In genomic region chr22:38353142-38353629, GRCh38 we compare ENCODE assay signal across 8 cellular contexts. TPM values are rescaled to one million over a fixed set of nuclear protein-coding genes. Genes with fewer than 3 reads are reported as not detected.
A peak's percentile ranks its signal among the peaks of the same experiment; 100 is the strongest.
DNase-seq lines count a peak whose midpoint lies in the region; ATAC-seq, FAIRE-seq and TF ChIP-seq lines count a peak whose summit lies in the region.

No MANE protein-coding gene starts in this region.

- no peaks in the 10 kb centered on the region for H3K79me2 ChIP-seq in keratinocyte (ENCODE audit: control insufficient read depth, insufficient read depth, low read length)

- TF ChIP-seq CTCF in IMR-90 (conservative IDR thresholded peaks at IDR 0.05; ENCODE audit: low read depth, low read length) (peak; percentile 96), body of pancreas (IDR thresholded peaks at IDR 0.05) (peak; percentile 87 to 99 (median 97)), keratinocyte (optimal IDR thresholded peaks at IDR 0.05 in 1 of 3, IDR thresholded peaks at IDR 0.05 in 1 of 3, conservative IDR thresholded peaks at IDR 0.05 in 1 of 3; ENCODE audit: extremely low read depth in 1 of 3, insufficient read depth in 2 of 3, low read length in 3 of 3) (peak; percentile 75 to 91 (median 88))

- no peak overlapping the region for H3K23ac ChIP-seq in IMR-90 (ENCODE audit: low read depth, low read length)

- H2AK9ac ChIP-seq in IMR-90 (replicated peaks; ENCODE audit: low read depth, low read length, poor library complexity), result peak overlapping the region; percentile 91

- DNase-seq in GM04504 (ENCODE audit: low read depth) (peak; percentile 28), IMR-90 (peak; percentile 27), UCSD-AML1 (lab: John Stamatoyannopoulos, UW; ENCODE audit: unreplicated experiment) (peak; percentile 68), body of pancreas (peak; percentile 68 to 81 (median 74)), keratinocyte (ENCODE audit: low read depth, low spot score) (no peak), SIG-M5 treated with dmso at 0.1 percent for 504 hours (lab: John Stamatoyannopoulos, UW; ENCODE audit: unreplicated experiment) (no peak)
- DNase-seq in stimulated activated CD4-positive, alpha-beta T cell treated with anti-CD3 and anti-CD28 coated beads, Interleukin-1b, Interleukin-23, amount 100 ng/mL, for 4 hours (ENCODE audit: low read depth in 2 of 2), result peak; percentile 68 to 69

- no peak overlapping the region for H3K18ac ChIP-seq in IMR-90 (ENCODE audit: low read depth, low read length)

- H3K9ac ChIP-seq in IMR-90 (ENCODE audit: low read depth, low read length) (no peak overlapping the region), keratinocyte (ENCODE audit: control insufficient read depth, extremely low read depth, insufficient read depth, low read length) (no peak overlapping the region)

- H3K9me3 ChIP-seq in IMR-90 (ENCODE audit: control insufficient read depth, insufficient read depth, low read length) (no peaks in the 10 kb centered on the region), body of pancreas (no peaks in the 10 kb centered on the region), keratinocyte (ENCODE audit: control insufficient read depth, low read depth, low read length) (no peaks in the 10 kb centered on the region)

- H3K4me3 ChIP-seq in IMR-90 (ENCODE audit: insufficient read depth, low read depth, low read length), result no peak overlapping the region
- no peak overlapping the region for H3K4me3 ChIP-seq in body of pancreas
- no peak overlapping the region for H3K4me3 ChIP-seq in keratinocyte (ENCODE audit: control insufficient read depth in 2 of 3, extremely low read depth in 1 of 3, insufficient read depth in 2 of 3, low read depth in 1 of 3, low read length in 3 of 3)

- in situ Hi-C loops in IMR-90 (cut with MboI; ENCODE audit: low sequenced_read_pairs), result loop anchor here (5.0 kb wide), 1 partner anchor 296 kb away; the partner anchor contains the start of gene PICK1

- H3K56ac ChIP-seq in IMR-90 (ENCODE audit: extremely low read depth, insufficient read depth, low read length), result no peak overlapping the region

- ATAC-seq in IMR-90 (ENCODE audit: low read depth) (peak; percentile 97), body of pancreas (peak; percentile 91), GM21381 (IDR thresholded peaks at IDR 0.05; ENCODE audit: unreplicated experiment) (no peak)

- H3K36me3 ChIP-seq in IMR-90 (ENCODE audit: control insufficient read depth, insufficient read depth, low read length) (peaks cover 4% of the 10 kb centered on the region; the same call in 1 of the 2 replicates), body of pancreas (replicated peaks in 1 of 2; ENCODE audit: insufficient read depth in 1 of 2, low read depth in 2 of 2) (no peaks in the 10 kb centered on the region), keratinocyte (ENCODE audit: control insufficient read depth in 2 of 2, extremely low read depth in 1 of 2, insufficient read depth in 2 of 2, low read length in 2 of 2) (peaks cover 2 to 8% of the 10 kb centered on the region in 2 experiments)

- CTCF ChIA-PET in IMR-90 (lab: Yijun Ruan, JAX), result no interaction called here

- H2BK15ac ChIP-seq in IMR-90 (ENCODE audit: low read depth, low read length), result no peak overlapping the region

- peaks cover 3% of the 10 kb centered on the region; the same call in 1 of the 2 replicates for H4K20me1 ChIP-seq in IMR-90 (ENCODE audit: insufficient read depth, low read length)
- no peaks in the 10 kb centered on the region for H4K20me1 ChIP-seq in keratinocyte (ENCODE audit: control insufficient read depth, extremely low read depth, insufficient read depth, low read length)

- H3K4me1 ChIP-seq in IMR-90 (ENCODE audit: control insufficient read depth, insufficient read depth, low read length) (no peaks in the 10 kb centered on the region), body of pancreas (peaks cover 8% of the 10 kb centered on the region), keratinocyte (ENCODE audit: control insufficient read depth, extremely low read depth, insufficient read depth, low read length) (peaks cover 9% of the 10 kb centered on the region)

- POLR2A ChIA-PET in IMR-90 (lab: Charles Lee; ENCODE audit: unreplicated experiment), result no interaction called here

- H2AK5ac ChIP-seq in IMR-90 (ENCODE audit: low read depth, low read length), result no peak overlapping the region

- H4K91ac ChIP-seq in IMR-90 (ENCODE audit: insufficient read depth, low read depth, low read length), result no peak overlapping the region

- 16% methylated on average over 9 of the region's 33 CpGs; no CpG with 5 or more reads in 1 of the 2 experiments for WGBS in IMR-90 (ENCODE audit: extremely low coverage in 2 of 2, insufficient read length in 1 of 2), 2 experiments
- 2 to 20% methylated on average over 17 to 31 of the region's 33 CpGs for WGBS in body of pancreas, 2 donors

- FAIRE-seq in keratinocyte (lab: Jason Lieb, UNC), result no peak

- no peak overlapping the region for H4K8ac ChIP-seq in IMR-90 (ENCODE audit: low read depth in 2 of 2, low read length in 2 of 2)

- peak; percentile 95 for TF ChIP-seq RAD21 in IMR-90 (IDR thresholded peaks at IDR 0.05; ENCODE audit: low read length)

- no peak overlapping the region for H2BK20ac ChIP-seq in IMR-90 (ENCODE audit: low read depth, low read length)

- TF ChIP-seq POLR2A in IMR-90 (IDR thresholded peaks at IDR 0.05; ENCODE audit: low read depth, low read length) (no peak), body of pancreas (IDR thresholded peaks at IDR 0.05) (no peak)

- H3K27me3 ChIP-seq in IMR-90 (ENCODE audit: control insufficient read depth, insufficient read depth, low read length) (no peaks in the 10 kb centered on the region), body of pancreas (no peaks in the 10 kb centered on the region), keratinocyte (ENCODE audit: control insufficient read depth, extremely low read depth, insufficient read depth, low read length) (no peaks in the 10 kb centered on the region)

- no peak overlapping the region for H2BK120ac ChIP-seq in IMR-90 (ENCODE audit: low read depth, low read length)

- H3K14ac ChIP-seq in IMR-90 (replicated peaks; ENCODE audit: low read depth, low read length), result no peak overlapping the region

- peaks cover 0 to 5% of the 10 kb centered on the region in 2 experiments; a peak in 1 of 4 replicates for H3K79me1 ChIP-seq in IMR-90 (ENCODE audit: low read depth in 1 of 2, low read length in 2 of 2)

- no peak overlapping the region for H2BK5ac ChIP-seq in IMR-90 (ENCODE audit: low read depth, low read length, poor library complexity, severe bottlenecking)

- dilution Hi-C loops in IMR-90 (cut with HindIII; ENCODE audit: low sequenced_read_pairs, unreplicated experiment), result no loop called here
- dilution Hi-C loops in keratinocyte (cut with MboI; ENCODE audit: extremely low pct_ligation_motif_present, low sequenced_read_pairs), result no loop called here

- H3K27ac ChIP-seq in IMR-90 (ENCODE audit: insufficient read depth, low read length) (no peak overlapping the region), body of pancreas (no peak overlapping the region), keratinocyte (ENCODE audit: control insufficient read depth, insufficient read depth, low read length) (no peak overlapping the region)

- no TSS peak for BruUV-seq in IMR-90 (replicated peaks; lab: Mats Ljungman, UMichigan)

- H4K5ac ChIP-seq in IMR-90 (ENCODE audit: low read depth, low read length), result no peak overlapping the region

- intact Hi-C loops in IMR-90 (cut with micrococcal nuclease), result loop anchor here (1.0 to 5.0 kb wide), 4 partner anchors 219 to 301 kb away; partner anchors contain the start of gene DMC1
- intact Hi-C loops in body of pancreas (cut with DNase I), result no loop called here

- peak overlapping the region; percentile 34 for H2AFZ ChIP-seq in IMR-90 (replicated peaks; ENCODE audit: low read length, poor library complexity)
- H2AFZ ChIP-seq in keratinocyte (ENCODE audit: control insufficient read depth, low read length), result no peak overlapping the region

- H3K9me1 ChIP-seq in IMR-90 (ENCODE audit: insufficient read depth, low read length) (peaks cover 6% of the 10 kb centered on the region; the same call in 1 of the 2 replicates), keratinocyte (ENCODE audit: control insufficient read depth, extremely low read depth, insufficient read depth, low read length) (no peaks in the 10 kb centered on the region)

- H3K4me2 ChIP-seq in IMR-90 (ENCODE audit: low read depth, low read length) (no peak overlapping the region), keratinocyte (ENCODE audit: control insufficient read depth, extremely low read depth, insufficient read depth, low read depth, low read length) (no peak overlapping the region)

- H3K4ac ChIP-seq in IMR-90 (ENCODE audit: low read depth, low read length), result no peak overlapping the region

TF ChIP-seq in IMR-90, 13 proteins besides CTCF, POLR2A, EP300 and RAD21 (continues in another document):
- TF ChIP-seq RFX5 (IDR thresholded peaks at IDR 0.05; ENCODE audit: low read depth, low read length) (no peak), MXI1 (IDR thresholded peaks at IDR 0.05; ENCODE audit: borderline replicate concordance, low read depth, low read length) (no peak), CEBPB (IDR thresholded peaks at IDR 0.05; ENCODE audit: low read depth, low read length) (no peak), SMC3 (IDR thresholded peaks at IDR 0.05; ENCODE audit: low read depth, low read length) (peak; percentile 88), CHD1 (IDR thresholded peaks at IDR 0.05; ENCODE audit: low read depth, low read length) (no peak), MAZ (IDR thresholded peaks at IDR 0.05; ENCODE audit: borderline replicate concordance, low read depth, low read length) (peak; percentile 90; the same call in 1 of the 2 replicates)

RNA-seq across cellular contexts. Expression of gene CSNK1E, which starts 36.0 kb away (rescaled TPM):
- total RNA-seq in IMR-90 (2012; rRNA removed) (114 and 116 TPM in 2 replicates), body of pancreas (100 to 1,000 TPM in 1 of 2 donors, 10 to 100 TPM in 1; 63.3 to 172 TPM)
- polyA plus RNA-seq in IMR-90 (2012; rRNA removed) (270 and 276 TPM in 2 replicates), keratinocyte (168 to 229 TPM (median 198 TPM) in 3 replicates)
- polyA plus RNA-seq in IMR-90 (2012; cell fraction: cytosol; rRNA removed), result 125 and 248 TPM in 2 replicates
- polyA plus RNA-seq in IMR-90 (2012; cell fraction: nucleus; rRNA removed; ENCODE audit: low replicate concordance), result 504 and 679 TPM in 2 replicates
- 103 TPM for polyA plus RNA-seq in keratinocyte (2011; ENCODE audit: low read depth)
- polyA plus RNA-seq in keratinocyte (2011; cell fraction: cytosol; rRNA removed), result 156 and 222 TPM in 2 replicates
- polyA plus RNA-seq in keratinocyte (2011; cell fraction: nucleus; rRNA removed), result 405 and 521 TPM in 2 replicates
- polyA plus RNA-seq in keratinocyte (2012; ENCODE audit: low replicate concordance), result 138 and 148 TPM in 2 replicates
- 186 to 256 TPM (median 187 TPM) in 3 replicates for polyA minus RNA-seq in keratinocyte
- 182 TPM for polyA minus RNA-seq in keratinocyte (2011; cell fraction: cytosol; rRNA and poly(A)+ RNA removed)
- polyA minus RNA-seq in keratinocyte (2011; cell fraction: nucleus; rRNA and poly(A)+ RNA removed), result 122 and 125 TPM in 2 replicates

Comparison
In these comparisons a context has a peak if more than half of its experiments do, and no peak if none do; other contexts are left out.
1. DNase-seq: peak in GM04504 (single experiment), IMR-90 (single experiment), UCSD-AML1 (single experiment), body of pancreas (4 of 4) and stimulated activated CD4-positive, alpha-beta T cell treated with anti-CD3 and anti-CD28 coated beads, Interleukin-1b, Interleukin-23, amount 100 ng/mL, for 4 hours (2 of 2); none in keratinocyte (single experiment) and SIG-M5 treated with dmso at 0.1 percent for 504 hours (single experiment).
2. Peak in every context shown above with its lines, with median percentiles within 50 percentile points of each other: CTCF ChIP-seq.